ENCODE assay signal across 8 cellular contexts in the genomic region with DNA sequence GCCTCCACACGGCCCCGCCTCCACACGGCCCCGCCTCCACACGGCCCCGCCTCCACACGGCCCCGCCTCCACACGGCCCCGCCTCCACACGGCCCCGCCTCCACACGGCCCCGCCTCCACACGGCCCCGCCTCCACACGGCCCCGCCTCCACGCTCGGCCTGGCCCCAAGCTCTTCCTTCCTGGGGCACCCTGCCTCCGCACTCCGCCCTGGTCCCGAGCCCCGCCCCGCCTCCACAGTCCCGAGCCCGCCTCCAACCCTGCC. TPM values are rescaled to one million over a fixed set of nuclear protein-coding genes. Genes with fewer than 3 reads are reported as not detected.
DNase-seq lines count a peak whose midpoint lies in the region; ATAC-seq, FAIRE-seq and TF ChIP-seq lines count a peak whose summit lies in the region.
"Not testable (repeated sequence)": the region's sequence is repeated elsewhere in the genome, so short reads cannot be mapped to it uniquely, and the experiment has no call there.

No MANE protein-coding gene starts in this region.

- not testable (repeated sequence) for H3F3A ChIP-seq in GM23338 (replicated peaks; ENCODE audit: low read depth)

- not testable (repeated sequence) for H3K79me2 ChIP-seq in GM23338 (replicated peaks; ENCODE audit: insufficient read depth)

- peaks cover 13% of the 10 kb centered on the region for H3K27me3 Mint-ChIP-seq in GM23338 (ENCODE audit: insufficient read depth, low read depth, poor library complexity)
- not testable (repeated sequence) for H3K27me3 Mint-ChIP-seq in activated CD4-positive, alpha-beta T cell treated with anti-CD3 and anti-CD28 coated beads, Interleukin-2, amount 10 ng/mL, durations not matched to agents 24 days and 14 days; naive thymus-derived CD4-positive, alpha-beta T cell

- peak overlapping the region in 1 of 2 experiments; percentile 90; a peak in 3 of 6 replicates for H3K27ac ChIP-seq in A549
- not testable (repeated sequence) for H3K27ac ChIP-seq in GM23338 (ENCODE audit: low read depth); naive thymus-derived CD4-positive, alpha-beta T cell (ENCODE audit: low read depth, low read length)
- peak overlapping the region; percentile 84 for H3K27ac ChIP-seq in angular gyrus (ENCODE audit: low read depth, low read length)
- peak overlapping the region; percentile 98 to 99 for H3K27ac ChIP-seq in esophagus (ENCODE audit: low read depth in 2 of 2, low read length in 1 of 2)

- not testable (repeated sequence) for H3K27me3 ChIP-seq in GM23338 (ENCODE audit: insufficient read depth); esophagus (ENCODE audit: control insufficient read depth in 1 of 2, insufficient read depth in 2 of 2, low read length in 2 of 2); naive thymus-derived CD4-positive, alpha-beta T cell (ENCODE audit: control insufficient read depth in 2 of 2, insufficient read depth in 2 of 2, low read length in 2 of 2)

- H3K9me3 Mint-ChIP-seq in GM23338; activated CD4-positive, alpha-beta T cell treated with anti-CD3 and anti-CD28 coated beads, Interleukin-2, amount 10 ng/mL, durations not matched to agents 24 days and 14 days; naive thymus-derived CD4-positive, alpha-beta T cell: not testable (repeated sequence)

- H3K36me3 Mint-ChIP-seq in GM23338 (ENCODE audit: low read depth): not testable (repeated sequence)
- peaks cover 18% of the 10 kb centered on the region for H3K36me3 Mint-ChIP-seq in activated CD4-positive, alpha-beta T cell treated with anti-CD3 and anti-CD28 coated beads, Interleukin-2, amount 10 ng/mL, durations not matched to agents 24 days and 14 days (ENCODE audit: low read depth)
- peaks cover 0 to 15% (median 9%) of the 10 kb centered on the region in 5 donors for H3K36me3 Mint-ChIP-seq in naive thymus-derived CD4-positive, alpha-beta T cell

- H3K9me2 ChIP-seq in GM23338 (ENCODE audit: insufficient read depth): not testable (repeated sequence)

- not testable (repeated sequence) for TF ChIP-seq RAD21 in A549 (conservative IDR thresholded peaks at IDR 0.05 in 1 of 2, IDR thresholded peaks at IDR 0.05 in 1 of 2)

- CTCF ChIA-PET in A549 (lab: Yijun Ruan, JAX): interaction anchor here (0.6 to 13.6 kb wide), 2 partner anchors 50 to 161 kb away, joined by 3 to 336 read pairs; partner anchors contain the start of gene MERTK
- CTCF ChIA-PET in naive thymus-derived CD4-positive, alpha-beta T cell (lab: Charles Lee): interaction anchor here (1.5 kb wide), 1 partner anchor 167 kb away, joined by 4 read pairs; no protein-coding TSS in a partner anchor

- intact Hi-C loops in activated CD4-positive, alpha-beta T cell treated with anti-CD3 and anti-CD28 coated beads, Interleukin-2, amount 10 ng/mL, durations not matched to agents 24 days and 14 days (cut with micrococcal nuclease): loop anchor here (2.0 to 5.0 kb wide), 5 partner anchors 38 to 426 kb away; partner anchors contain the start of genes ANAPC1 and ZC3H8
- intact Hi-C loops in naive thymus-derived CD4-positive, alpha-beta T cell (cut with micrococcal nuclease): loop anchor here (1.0 to 10.0 kb wide), 17 partner anchors 134 to 1836 kb away; partner anchors contain the start of genes ANAPC1 (in 2 of the 2), BCL2L11 (in 2 of the 2), CHCHD5 (in 2 of the 2) and POLR1B (in 2 of the 2)

- H2AFZ ChIP-seq in GM23338: not testable (repeated sequence)

- H3K4me3 ChIP-seq in A549: peak overlapping the region; percentile 73
- H3K4me3 ChIP-seq in GM23338: peak overlapping the region; percentile 96; the same call in 1 of the 2 replicates
- H3K4me3 ChIP-seq in LNCaP clone FGC (ENCODE audit: low read depth, low read length): peak overlapping the region; percentile 91
- H3K4me3 ChIP-seq in esophagus (ENCODE audit: low read depth in 1 of 2, low read length in 2 of 2); naive thymus-derived CD4-positive, alpha-beta T cell (ENCODE audit: low read length): not testable (repeated sequence)

- H3K9me3 ChIP-seq in A549; esophagus (ENCODE audit: control insufficient read depth in 2 of 2, insufficient read depth in 1 of 2, low read depth in 1 of 2, low read length in 1 of 2); naive thymus-derived CD4-positive, alpha-beta T cell (ENCODE audit: control insufficient read depth in 2 of 3, low read length in 3 of 3): not testable (repeated sequence)

- H4K20me1 ChIP-seq in GM23338 (replicated peaks; ENCODE audit: insufficient read depth): not testable (repeated sequence)

- not testable (repeated sequence) for DNase-seq in A549 (ENCODE audit: low read depth in 1 of 2, low spot score in 1 of 2); GM23338 (ENCODE audit: low spot score); LNCaP clone FGC (ENCODE audit: low read depth); activated CD4-positive, alpha-beta T cell treated with anti-CD3 and anti-CD28 coated beads, Interleukin-2, amount 10 ng/mL, durations not matched to agents 24 days and 14 days
- DNase-seq in naive thymus-derived CD4-positive, alpha-beta T cell: peak in 1 of 9 donors; percentile 98
- peak; percentile 99 for DNase-seq in stimulated activated CD4-positive, alpha-beta T cell treated with anti-CD3 and anti-CD28 coated beads, Interleukin-1b, Interleukin-23, amount 100 ng/mL, for 48 hours

- TF ChIP-seq CTCF in A549 (IDR thresholded peaks at IDR 0.05); GM23338 (conservative IDR thresholded peaks at IDR 0.05; ENCODE audit: low read depth in 2 of 2); LNCaP clone FGC (IDR thresholded peaks at IDR 0.05; ENCODE audit: control insufficient read depth, extremely low read depth, insufficient read depth): not testable (repeated sequence)

- peaks cover 22% of the 10 kb centered on the region for H3K4me1 Mint-ChIP-seq in GM23338
- peaks cover 36% of the 10 kb centered on the region for H3K4me1 Mint-ChIP-seq in activated CD4-positive, alpha-beta T cell treated with anti-CD3 and anti-CD28 coated beads, Interleukin-2, amount 10 ng/mL, durations not matched to agents 24 days and 14 days
- H3K4me1 Mint-ChIP-seq in naive thymus-derived CD4-positive, alpha-beta T cell: peaks cover 33 to 48% (median 41%) of the 10 kb centered on the region in 7 donors

- TF ChIP-seq EP300 in A549 (IDR thresholded peaks at IDR 0.05): not testable (repeated sequence)

- H3K4me3 Mint-ChIP-seq in GM23338: peak overlapping the region; percentile 78; the same call in 2 of the 3 replicates
- H3K4me3 Mint-ChIP-seq in activated CD4-positive, alpha-beta T cell treated with anti-CD3 and anti-CD28 coated beads, Interleukin-2, amount 10 ng/mL, durations not matched to agents 24 days and 14 days: peak overlapping the region; percentile 99
- peak overlapping the region; percentile 80 to 97 (median 91) for H3K4me3 Mint-ChIP-seq in naive thymus-derived CD4-positive, alpha-beta T cell

- FAIRE-seq in A549 (lab: Jason Lieb, UNC): not testable (repeated sequence)

- not testable (repeated sequence) for H3K27ac Mint-ChIP-seq in GM23338
- H3K27ac Mint-ChIP-seq in activated CD4-positive, alpha-beta T cell treated with anti-CD3 and anti-CD28 coated beads, Interleukin-2, amount 10 ng/mL, durations not matched to agents 24 days and 14 days: peak overlapping the region; percentile 97
- peak overlapping the region in 8 of 9 donors; percentile 61 to 97 (median 94) for H3K27ac Mint-ChIP-seq in naive thymus-derived CD4-positive, alpha-beta T cell

- not testable (repeated sequence) for H3K4me2 ChIP-seq in A549, GM23338

- peak in 1 of 2 experiments; percentile 74; a peak in 3 of 6 replicates for ATAC-seq in A549
- ATAC-seq in GM23338: peak; percentile 74
- peak; percentile 80 for ATAC-seq in naive thymus-derived CD4-positive, alpha-beta T cell

- WGBS in A549 (ENCODE audit: missing lambda C conversion rate): no CpG with 5 or more reads among the region's 27 CpGs
- WGBS in esophagus, 2 donors: 1% methylated on average over 10 to 22 of the region's 27 CpGs

- H3K36me3 ChIP-seq in GM23338 (ENCODE audit: insufficient read depth); esophagus (ENCODE audit: control insufficient read depth in 2 of 2, insufficient read depth in 2 of 2, low read length in 1 of 2); naive thymus-derived CD4-positive, alpha-beta T cell (ENCODE audit: control insufficient read depth in 2 of 3, insufficient read depth in 3 of 3, low read length in 3 of 3): not testable (repeated sequence)

- POLR2A ChIA-PET in A549 (lab: Yijun Ruan, JAX): interaction anchor here (1.0 to 1.8 kb wide), 7 partner anchors 9 to 200 kb away, joined by 3 to 7 read pairs (median 4); partner anchors contain the start of genes MERTK and ZC3H8
- POLR2A ChIA-PET in naive thymus-derived CD4-positive, alpha-beta T cell (lab: Charles Lee): interaction anchor here (0.5 to 2.0 kb wide), 7 partner anchors 9 to 529 kb away, joined by 3 to 8 read pairs (median 4); partner anchors contain the start of genes ANAPC1 and ZC3H8

- TF ChIP-seq POLR2A in A549 (IDR thresholded peaks at IDR 0.05; ENCODE audit: low read length): not testable (repeated sequence)

- H3K4me1 ChIP-seq in A549 (peaks cover 16% of the 10 kb centered on the region), GM23338 (ENCODE audit: insufficient read depth) (peaks cover 15% of the 10 kb centered on the region)
- not testable (repeated sequence) for H3K4me1 ChIP-seq in esophagus (ENCODE audit: control insufficient read depth in 2 of 2, insufficient read depth in 2 of 2, low read length in 1 of 2)
- H3K4me1 ChIP-seq in naive thymus-derived CD4-positive, alpha-beta T cell (ENCODE audit: control insufficient read depth in 2 of 2, insufficient read depth in 2 of 2, low read length in 2 of 2): peaks cover 16 to 19% of the 10 kb centered on the region in 2 donors

RNA-seq across cellular contexts. Expression of gene TMEM87B, which starts 0.3 kb away (rescaled TPM):
- polyA plus RNA-seq in A549 (2011; rRNA removed) (18.8 and 27.0 TPM in 2 replicates), A549 (2017; fragmentation: RNase III; extraction: RNeasy Plus Mini Kit Qiagen cat#74134 plus additional on column Dnase treatment) (12.1 to 15.9 TPM (median 12.3 TPM) in 3 replicates), GM23338 (2016; fragmentation: Nextera tagmentation; extraction: Ambion mirVana) (5.1 and 7.0 TPM in 2 replicates), esophagus (10 to 100 TPM in 1 of 2 donors, 1 to 10 TPM in 1; 9.1 to 10.1 TPM)
- polyA plus RNA-seq in A549 (2012; cell fraction: cytosol; rRNA removed): 3.1 and 3.4 TPM in 2 replicates
- 5.4 and 7.5 TPM in 2 replicates for polyA plus RNA-seq in A549 (2012; cell fraction: nucleus; rRNA removed)
- 8.6 and 10.5 TPM in 2 replicates for polyA minus RNA-seq in A549 (2011; rRNA and poly(A)+ RNA removed)
- 15.4 and 25.0 TPM in 2 replicates for total RNA-seq in GM23338 (2014; rRNA removed; shearing (Covaris generic))
- total RNA-seq in activated CD4-positive, alpha-beta T cell treated with anti-CD3 and anti-CD28 coated beads, Interleukin-2, amount 10 ng/mL, durations not matched to agents 24 days and 14 days: 13.9 and 15.8 TPM in 2 replicates
- 10 to 100 TPM; 14.0 to 26.9 (median 17.4) TPM for total RNA-seq in naive thymus-derived CD4-positive, alpha-beta T cell
- 10 to 100 TPM in 1 of 2 donors, 1 to 10 TPM in 1; 7.3 to 11.1 TPM for polyA plus RNA-seq in naive thymus-derived CD4-positive, alpha-beta T cell
